ENCODE assay signal across 8 cellular contexts in genomic region chr1:8871539-8871935, GRCh38. TPM values are rescaled to one million over a fixed set of nuclear protein-coding genes. Genes with fewer than 3 reads are reported as not detected.
DNase-seq lines count a peak whose midpoint lies in the region; ATAC-seq and TF ChIP-seq lines count a peak whose summit lies in the region.

No MANE protein-coding gene starts in this region.

- peaks cover 39% of the 10 kb centered on the region for H3K4me1 ChIP-seq in HUES48 (ENCODE audit: control insufficient read depth, insufficient read depth, low read length)
- peaks cover 77% of the 10 kb centered on the region for H3K4me1 ChIP-seq in mesodermal cell (ENCODE audit: control insufficient read depth, insufficient read depth, low read length, poor library complexity, severe bottlenecking)

- H3K4me3 ChIP-seq in HUES48 (ENCODE audit: low read depth, low read length): no peak overlapping the region
- H3K4me3 ChIP-seq in astrocyte of the spinal cord (ENCODE audit: low read depth, low read length): no peak overlapping the region
- no peak overlapping the region for H3K4me3 ChIP-seq in mesodermal cell (ENCODE audit: extremely low read depth, insufficient read depth, low read length, poor library complexity, severe bottlenecking)

- in situ Hi-C loops in astrocyte of the spinal cord (cut with HindIII; ENCODE audit: low sequenced_read_pairs): no loop called here

- H3K27ac Mint-ChIP-seq in CD4-positive, alpha-beta T cell: peak overlapping the region; percentile 39

- POLR2A ChIA-PET in CD4-positive, alpha-beta T cell (lab: Charles Lee): no interaction called here

- intact Hi-C loops in CD4-positive, alpha-beta T cell (cut with DNase I, micrococcal nuclease): loop anchor here in 1 of 2 experiments (10.0 kb wide), 2 partner anchors 907 to 1087 kb away; partner anchors contain the start of genes PARK7 and PER3

- H3K4me3 Mint-ChIP-seq in CD4-positive, alpha-beta T cell: no peak overlapping the region

- H3K4me1 Mint-ChIP-seq in CD4-positive, alpha-beta T cell (ENCODE audit: low read depth): peaks cover 56% of the 10 kb centered on the region

- no peaks in the 10 kb centered on the region for H3K9me3 ChIP-seq in CD4-positive, alpha-beta T cell (ENCODE audit: control insufficient read depth, low read length)
- H3K9me3 ChIP-seq in HUES48 (ENCODE audit: control insufficient read depth, insufficient read depth, low read length): no peaks in the 10 kb centered on the region
- H3K9me3 ChIP-seq in mesodermal cell (ENCODE audit: control insufficient read depth, low read length): no peaks in the 10 kb centered on the region

- ATAC-seq in CD4-positive, alpha-beta T cell (ENCODE audit: poor library complexity): no peak
- ATAC-seq in activated CD4-positive, CD25-positive, alpha-beta regulatory T cell treated with anti-CD3 and anti-CD28 coated beads, Interleukin-2, amount 50 U/mL, for 24 hours: no peak
- ATAC-seq in GM19467 (IDR thresholded peaks at IDR 0.05; ENCODE audit: unreplicated experiment): no peak

- CTCF ChIA-PET in CD4-positive, alpha-beta T cell (lab: Charles Lee): interaction anchor here (0.9 to 6.1 kb wide), 2 partner anchors 9 to 116 kb away, joined by 3 to 19 read pairs; no protein-coding TSS in a partner anchor

- whole genome bisulfite sequencing in mesodermal cell (ENCODE audit: insufficient coverage in 2 of 2), 2 experiments: 96 to 100% methylated on average over 5 to 7 of the region's 7 CpGs

- peak in 2 of 10 experiments; percentile 11 to 13 for DNase-seq in CD4-positive, alpha-beta T cell
- DNase-seq in astrocyte of the spinal cord (ENCODE audit: low read depth, low spot score): no peak
- no peak for DNase-seq in NCI-H82 treated with DMSO at 0.1 percent for 48 hours (lab: John Stamatoyannopoulos, UW; ENCODE audit: unreplicated experiment)
- no peak for DNase-seq in SIG-M5 treated with dmso at 0.1 percent for 504 hours (lab: John Stamatoyannopoulos, UW; ENCODE audit: unreplicated experiment)

- no peaks in the 10 kb centered on the region for H3K27me3 Mint-ChIP-seq in CD4-positive, alpha-beta T cell

- peaks cover 95% of the 10 kb centered on the region for H3K36me3 Mint-ChIP-seq in CD4-positive, alpha-beta T cell (ENCODE audit: low read depth)

- TF ChIP-seq CTCF in CD4-positive, alpha-beta T cell (IDR thresholded peaks at IDR 0.05): peak; percentile 20
- peak; percentile 40 for TF ChIP-seq CTCF in astrocyte of the spinal cord (IDR thresholded peaks at IDR 0.05; ENCODE audit: low read depth, low read length)

- no peaks in the 10 kb centered on the region for H3K9me3 Mint-ChIP-seq in CD4-positive, alpha-beta T cell

- H3K9ac ChIP-seq in HUES48 (ENCODE audit: low read depth, low read length): no peak overlapping the region

- H3K36me3 ChIP-seq in HUES48 (ENCODE audit: control insufficient read depth, insufficient read depth, low read length): peaks cover 100% of the 10 kb centered on the region
- peaks cover 97% of the 10 kb centered on the region for H3K36me3 ChIP-seq in mesodermal cell (ENCODE audit: control insufficient read depth, insufficient read depth, low read length)

- no peak overlapping the region for H3K27ac ChIP-seq in CD4-positive, alpha-beta T cell (ENCODE audit: low read depth, low read length)
- H3K27ac ChIP-seq in HUES48 (ENCODE audit: low read depth, low read length): peak overlapping the region; percentile 27
- H3K27ac ChIP-seq in mesodermal cell (ENCODE audit: low read depth, low read length, severe bottlenecking): peak overlapping the region; percentile 23

- H3K27me3 ChIP-seq in CD4-positive, alpha-beta T cell (ENCODE audit: control insufficient read depth, insufficient read depth, low read length): no peaks in the 10 kb centered on the region
- H3K27me3 ChIP-seq in HUES48 (ENCODE audit: control insufficient read depth, insufficient read depth, low read length): no peaks in the 10 kb centered on the region

RNA-seq across cellular contexts. Expression of gene ENO1, which starts 6.9 kb away (rescaled TPM):
- 100 to 1,000 TPM; 120 to 129 TPM for total RNA-seq in CD4-positive, alpha-beta T cell
- polyA plus RNA-seq in mesodermal cell (2013, experiment 1 of 2): 1,433 TPM
- polyA plus RNA-seq in mesodermal cell (2013, experiment 2 of 2): 1,329 TPM

RNA-seq across cellular contexts. Expression of gene RERE, which starts 54.1 kb away (rescaled TPM):
- total RNA-seq in CD4-positive, alpha-beta T cell: 10 to 100 TPM; 78.4 to 84.0 TPM
- polyA plus RNA-seq in mesodermal cell (2013, experiment 1 of 2): 92.8 TPM
- 89.3 TPM for polyA plus RNA-seq in mesodermal cell (2013, experiment 2 of 2)
